In the genomic region with DNA sequence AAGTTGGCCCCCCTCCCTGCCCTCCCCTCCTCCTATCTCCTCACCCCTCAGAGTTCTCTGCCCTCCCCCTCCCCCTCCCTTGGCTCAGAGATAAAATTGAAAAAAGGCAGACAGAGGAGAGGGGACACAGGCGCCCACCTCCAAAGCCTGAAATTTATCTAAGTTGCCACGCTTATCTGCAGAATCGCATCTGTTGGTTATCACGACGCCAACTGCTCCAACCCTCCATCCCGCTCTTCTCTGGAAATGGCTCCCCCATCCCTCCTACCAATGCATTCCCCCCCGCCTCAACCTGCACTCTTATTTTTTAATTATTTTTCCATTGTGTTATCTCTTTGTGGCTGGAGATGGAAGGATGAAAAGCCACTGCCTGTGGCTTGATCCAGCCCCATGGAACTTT, we compare ENCODE assay signal across 9 cellular contexts.
"Had no signal": no experiment of that assay in that cellular context is flagged by ENCODE, and none has a peak within 500 bp of the region (broad histone marks: within the 10 kb centered on the region; RNA-seq: fewer than 3 reads in every experiment).

No MANE protein-coding gene starts in this region.

- DNase-seq: GM23248, GOT3, H7, HFFc6, IMR-90, KG1 had no signal

- H2AFZ ChIP-seq: GM23248 had no signal

- H3K4me1 ChIP-seq: HAP-1 had no signal

- H3K4me3 ChIP-seq: GM23248, HAP-1, K562 had no signal

- H3K27ac ChIP-seq: GM23248, HL-60 had no signal

- H3K9ac ChIP-seq: GM23248 had no signal

- H3K9me3 ChIP-seq: HAP-1 had no signal

- H3K36me3 ChIP-seq: HAP-1 had no signal
